27 cellular contexts compared by ENCODE assay signal in the genomic region with DNA sequence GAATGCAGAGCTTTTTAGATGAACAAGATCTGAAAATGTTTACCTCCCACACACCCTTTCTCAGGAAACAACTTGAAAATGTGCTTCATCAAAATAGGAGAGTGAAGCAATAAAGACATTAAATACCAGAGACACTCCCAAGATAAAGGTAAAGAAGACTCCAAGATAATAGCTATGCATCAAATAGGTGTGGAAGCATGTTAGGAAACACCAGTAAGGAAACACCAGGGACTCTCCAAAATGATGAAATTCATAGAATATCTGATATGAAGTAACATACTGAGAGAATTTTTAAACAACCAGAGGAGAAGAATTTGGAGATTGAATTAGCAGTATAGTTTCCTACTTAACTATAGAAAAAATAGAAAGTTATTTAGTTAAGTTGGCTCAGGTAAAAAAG. TPM values are rescaled to one million over a fixed set of nuclear protein-coding genes. Genes with fewer than 3 reads are reported as not detected.
"Had no signal": no experiment of that assay in that cellular context is flagged by ENCODE, and none has a peak within 500 bp of the region (broad histone marks: within the 10 kb centered on the region; RNA-seq: fewer than 3 reads in every experiment).

No MANE protein-coding gene starts in this region.

- H3K36me3 ChIP-seq: ascending aorta, cardiac muscle cell, MG63 had no signal

- H3K27ac ChIP-seq: ascending aorta, body of pancreas, cardiac muscle cell had no signal

- H3K9me3 ChIP-seq: ascending aorta, body of pancreas, MG63 had no signal

- H3K4me1 ChIP-seq: ascending aorta, body of pancreas had no signal

- H3K4me3 ChIP-seq: ascending aorta, body of pancreas, cardiac muscle cell, MG63 had no signal

- DNase-seq: activated CD4-positive, alpha-beta T cell treated with anti-CD3 and anti-CD28 coated beads for 4 hours; activated CD8-positive, alpha-beta memory T cell treated with anti-CD3 and anti-CD28 coated beads, Interleukin-2, amount 50 U/mL, for 48 hours; activated CD8-positive, alpha-beta T cell treated with anti-CD3 and anti-CD28 coated beads, Interleukin-2, amount 10 ng/mL, durations not matched to agents 7 days and 5 days; activated effector memory CD4-positive, alpha-beta T cell treated with Interleukin-2 at 50 U/mL for 16 hours; activated naive CD4-positive, alpha-beta T cell; activated naive CD8-positive, alpha-beta T cell treated with anti-CD3 and anti-CD28 coated beads, Interleukin-2, amount 50 U/mL, for 24 hours; activated T-cell treated with anti-CD3 and anti-CD28 coated beads, Interleukin-2, amount 50 U/mL, for 24 hours; amniotic stem cell; body of pancreas; KG1; MG63; NCI-H1105; NCI-H1436; NCI-H187; NCI-H2081; NCI-H446; NCI-H524; PC-3; SHP77 treated with DMSO at 0.1 percent for 48 hours had no signal

- FAIRE-seq: RCC 7860 had no signal

- H3K27me3 ChIP-seq: ascending aorta, body of pancreas, cardiac muscle cell, MG63 had no signal

RNA-seq across cellular contexts. Expression of a gene that starts 43.4 kb away (rescaled TPM):
- total RNA-seq: activated CD8-positive, alpha-beta T cell treated with anti-CD3 and anti-CD28 coated beads, Interleukin-2, amount 10 ng/mL, durations not matched to agents 7 days and 5 days; activated naive CD4-positive, alpha-beta T cell treated with anti-CD3 and anti-CD28 coated beads, Interleukin-2, amount 50 U/mL, for 72 hours; activated T-helper 1 cell treated with anti-CD3 and anti-CD28 coated beads, Interleukin-12 subunit alpha, Interleukin-12 subunit beta, Interleukin-2, Interleukin-4 antibody, amounts not matched to agents 30 ng/mL and 10 ng/mL and 1 ng/mL, durations not matched to agents 14 hours and 24 hours and 36 hours; ascending aorta; cardiac muscle cell; LHCN-M2; PC-3; SK-MEL-5 had no signal
- polyA plus RNA-seq: cardiac muscle cell, IgD-negative memory B cell had no signal

RNA-seq across cellular contexts. Expression of a gene that starts 57.0 kb away (rescaled TPM):
- total RNA-seq: activated CD8-positive, alpha-beta T cell treated with anti-CD3 and anti-CD28 coated beads, Interleukin-2, amount 10 ng/mL, durations not matched to agents 7 days and 5 days; activated naive CD4-positive, alpha-beta T cell treated with anti-CD3 and anti-CD28 coated beads, Interleukin-2, amount 50 U/mL, for 72 hours; activated T-helper 1 cell treated with anti-CD3 and anti-CD28 coated beads, Interleukin-12 subunit alpha, Interleukin-12 subunit beta, Interleukin-2, Interleukin-4 antibody, amounts not matched to agents 30 ng/mL and 10 ng/mL and 1 ng/mL, durations not matched to agents 14 hours and 24 hours and 36 hours; ascending aorta; body of pancreas; cardiac muscle cell; LHCN-M2; PC-3; SK-MEL-5 had no signal
- polyA plus RNA-seq: cardiac muscle cell, IgD-negative memory B cell had no signal
